In genomic region chr16:30941600-30942420, GRCh38 we compare ENCODE assay signal across 8 cellular contexts. TPM values are rescaled to one million over a fixed set of nuclear protein-coding genes. Genes with fewer than 3 reads are reported as not detected.
A peak's percentile ranks its signal among the peaks of the same experiment; 100 is the strongest.
DNase-seq lines count a peak whose midpoint lies in the region; ATAC-seq and TF ChIP-seq lines count a peak whose summit lies in the region.

No MANE protein-coding gene starts in this region.

- H2AFZ ChIP-seq in SK-N-SH (ENCODE audit: low read depth), result no peak overlapping the region

- H3K9me3 ChIP-seq in SK-N-SH, result no peaks in the 10 kb centered on the region

- peaks cover 18% of the 10 kb centered on the region for H3F3A ChIP-seq in SK-N-SH (replicated peaks; ENCODE audit: insufficient read depth)

- WGBS in SK-N-SH (ENCODE audit: low lambda C conversion rate), result 44% methylated on average over 6 of the region's 15 CpGs

- in situ Hi-C loops in KBM-7 (cut with MboI; ENCODE audit: low pct_unique_long_range_greater_than_20kb, low sequenced_read_pairs), result no loop called here

- no peaks in the 10 kb centered on the region for H3K27me3 ChIP-seq in SK-N-SH (ENCODE audit: insufficient read depth)

- no peak overlapping the region for H3K4me2 ChIP-seq in SK-N-SH

- CTCF ChIA-PET in SK-N-SH (lab: Yijun Ruan, JAX), result interaction anchor here (0.6 to 4.8 kb wide), 27 partner anchors 10 to 238 kb away, joined by 3 to 45 read pairs (median 4); partner anchors contain the start of genes CTF1, FBXL19, ORAI3 and PHKG2

- H3K4me3 ChIP-seq in SK-N-SH (ENCODE audit: low read depth in 2 of 2, low read length in 1 of 2) (no peak overlapping the region; a peak in 1 of 4 replicates), retinal pigment epithelial cell (ENCODE audit: low read length) (no peak overlapping the region)

- no peaks in the 10 kb centered on the region for H3K9me2 ChIP-seq in SK-N-SH

- TF ChIP-seq EP300 in SK-N-SH (IDR thresholded peaks at IDR 0.05; ENCODE audit: borderline replicate concordance in 1 of 2, low read depth in 1 of 2, low read length in 1 of 2), result no peak

- DNase-seq in ELF-1 (ENCODE audit: low read depth, low spot score) (peak; percentile 92), KBM-7 (peak; percentile 79), SK-N-SH (peak; percentile 90), amniotic epithelial cell (ENCODE audit: low read depth) (peak; percentile 62), left cardiac atrium (peak; percentile 80), retinal pigment epithelial cell (ENCODE audit: low read depth) (no peak), KG1 (lab: John Stamatoyannopoulos, UW) (no peak)

- intact Hi-C loops in left cardiac atrium (cut with DNase I), result no loop called here

- peaks cover 0 to 7% of the 10 kb centered on the region in 2 experiments; a peak in 1 of 4 replicates for H3K4me1 ChIP-seq in SK-N-SH (ENCODE audit: control insufficient read depth in 1 of 2, insufficient read depth in 2 of 2, low read depth in 1 of 2, low read length in 1 of 2)

- peak; percentile 84 for ATAC-seq in GM21576 (IDR thresholded peaks at IDR 0.05; ENCODE audit: unreplicated experiment)
- ATAC-seq in left cardiac atrium, result peak; percentile 87

- H4K20me1 ChIP-seq in SK-N-SH (ENCODE audit: insufficient read depth), result 0 out of 2 replicates have a peak, but pooled peaks cover 4% of the 10 kb centered on the region

- POLR2A ChIA-PET in SK-N-SH (lab: Yijun Ruan, JAX), result interaction anchor here (0.9 to 1.9 kb wide), 7 partner anchors 8 to 518 kb away, joined by 4 to 5 read pairs (median 4); partner anchors contain the start of genes FUS and SETD1A

- H3K79me2 ChIP-seq in SK-N-SH (ENCODE audit: insufficient read depth), result peaks cover 19% of the 10 kb centered on the region; the same call in 1 of the 2 replicates

- H3K9ac ChIP-seq in SK-N-SH, result no peak overlapping the region

- peak; percentile 70 for TF ChIP-seq RAD21 in SK-N-SH (IDR thresholded peaks at IDR 0.05; ENCODE audit: low read length)

- peak; percentile 83 for TF ChIP-seq CTCF in SK-N-SH (IDR thresholded peaks at IDR 0.05)
- peak; percentile 94 for TF ChIP-seq CTCF in retinal pigment epithelial cell (conservative IDR thresholded peaks at IDR 0.05; ENCODE audit: low read depth, low read length)

- peaks cover 27 to 29% of the 10 kb centered on the region in 2 experiments for H3K36me3 ChIP-seq in SK-N-SH (replicated peaks in 1 of 2; ENCODE audit: control insufficient read depth in 1 of 2, insufficient read depth in 2 of 2, low read length in 1 of 2)

- H3K27ac ChIP-seq in SK-N-SH (ENCODE audit: low read depth in 2 of 2, low read length in 1 of 2), result no peak overlapping the region; a peak in 2 of 4 replicates

TF ChIP-seq in SK-N-SH, 30 proteins besides CTCF, POLR2A, EP300 and RAD21:
- peak; percentile 48 for TF ChIP-seq SMC3 (IDR thresholded peaks at IDR 0.05; ENCODE audit: low read depth, low read length)
- TF ChIP-seq GABPA (IDR thresholded peaks at IDR 0.05; ENCODE audit: low read depth), result no peak
- 0 out of 2 replicates have a peak, but pooled peaks have one; percentile 32 for TF ChIP-seq NRF1 (IDR thresholded peaks at IDR 0.05; ENCODE audit: low read depth, low read length)
- TF ChIP-seq FOXM1 (IDR thresholded peaks at IDR 0.05; ENCODE audit: low read depth), result no peak

RNA-seq across cellular contexts. Expression of gene ORAI3, which starts 7.1 kb away (rescaled TPM):
- 29.0 and 31.8 TPM in 2 replicates for polyA plus RNA-seq in SK-N-SH (2012; rRNA removed)
- polyA plus RNA-seq in SK-N-SH (2012; cell fraction: cytosol; rRNA removed), result 23.3 and 28.4 TPM in 2 replicates
- 32.0 and 34.8 TPM in 2 replicates for polyA plus RNA-seq in SK-N-SH (2012; cell fraction: nucleus; rRNA removed)
- 10 to 100 TPM in 1 of 2 donors, 1 to 10 TPM in 1; 8.8 to 14.2 TPM for total RNA-seq in left cardiac atrium

RNA-seq across cellular contexts. Expression of gene SETD1A, which starts 15.7 kb away (rescaled TPM):
- polyA plus RNA-seq in SK-N-SH (2012; rRNA removed), result 2.4 and 6.8 TPM in 2 replicates
- polyA plus RNA-seq in SK-N-SH (2012; cell fraction: cytosol; rRNA removed), result 4.2 and 6.8 TPM in 2 replicates
- polyA plus RNA-seq in SK-N-SH (2012; cell fraction: nucleus; rRNA removed), result 18.8 and 24.8 TPM in 2 replicates
- 10 to 100 TPM in 1 of 2 donors, 1 to 10 TPM in 1; 9.2 to 10.9 TPM for total RNA-seq in left cardiac atrium

RNA-seq across cellular contexts. Expression of gene FBXL19, which starts 18.4 kb away (rescaled TPM):
- polyA plus RNA-seq in SK-N-SH (2012; rRNA removed), result 18.3 and 20.6 TPM in 2 replicates
- 8.6 and 15.1 TPM in 2 replicates for polyA plus RNA-seq in SK-N-SH (2012; cell fraction: cytosol; rRNA removed)
- polyA plus RNA-seq in SK-N-SH (2012; cell fraction: nucleus; rRNA removed), result 31.4 and 33.9 TPM in 2 replicates
- total RNA-seq in left cardiac atrium, result 10 to 100 TPM in 1 of 2 donors, 1 to 10 TPM in 1; 6.4 to 10.1 TPM

RNA-seq across cellular contexts. Expression of gene HSD3B7, which starts 43.2 kb away (rescaled TPM):
- polyA plus RNA-seq in SK-N-SH (2012; rRNA removed), result 12.2 and 12.9 TPM in 2 replicates
- 5.6 and 9.0 TPM in 2 replicates for polyA plus RNA-seq in SK-N-SH (2012; cell fraction: cytosol; rRNA removed)
- polyA plus RNA-seq in SK-N-SH (2012; cell fraction: nucleus; rRNA removed), result 19.5 and 19.7 TPM in 2 replicates
- total RNA-seq in left cardiac atrium, result 1 to 10 TPM; 9.8 to 10.0 TPM

RNA-seq across cellular contexts. Expression of gene CTF1, which starts 45.4 kb away (rescaled TPM):
- 35.9 and 45.7 TPM in 2 replicates for polyA plus RNA-seq in SK-N-SH (2012; rRNA removed)
- polyA plus RNA-seq in SK-N-SH (2012; cell fraction: cytosol; rRNA removed), result 25.7 and 32.1 TPM in 2 replicates
- polyA plus RNA-seq in SK-N-SH (2012; cell fraction: nucleus; rRNA removed), result 25.1 and 26.3 TPM in 2 replicates
- 1 to 10 TPM; 6.8 to 7.3 TPM for total RNA-seq in left cardiac atrium

Comparison
In these comparisons a context has a peak if more than half of its experiments do, and no peak if none do; other contexts are left out.
1. DNase-seq: peak in ELF-1 (single experiment), KBM-7 (single experiment), SK-N-SH (single experiment), amniotic epithelial cell (single experiment) and left cardiac atrium (single experiment); none in retinal pigment epithelial cell (single experiment) and KG1 (single experiment).